Comparison of ENCODE assay signal across 1 cellular context in genomic region chr11:27392278-27392677, GRCh38.
TF ChIP-seq lines count a peak whose summit lies in the region.

No MANE protein-coding gene starts in this region.

TF ChIP-seq in GM23338, 12 proteins besides CTCF, POLR2A, EP300 and RAD21 (continued from another document):
- no peak for TF ChIP-seq ZNF462 (CRISPR knock-in tag; IDR thresholded peaks at IDR 0.05)
- no peak for TF ChIP-seq CREB1 (CRISPR knock-in tag; IDR thresholded peaks at IDR 0.05; ENCODE audit: low read depth)
- TF ChIP-seq NANOG (IDR thresholded peaks at IDR 0.05; ENCODE audit: borderline replicate concordance), result no peak
- TF ChIP-seq POLR2AphosphoS5 (IDR thresholded peaks at IDR 0.05; ENCODE audit: low read depth), result no peak
- no peak for TF ChIP-seq STAT1 (IDR thresholded peaks at IDR 0.05; ENCODE audit: unreplicated experiment)
